Comparison of ENCODE assay signal across 12 cellular contexts in genomic region chr12:11568762-11569478, GRCh38.
DNase-seq lines count a peak whose midpoint lies in the region; ATAC-seq and TF ChIP-seq lines count a peak whose summit lies in the region.
"Had no signal": no experiment of that assay in that cellular context is flagged by ENCODE, and none has a peak within 500 bp of the region (broad histone marks: within the 10 kb centered on the region; RNA-seq: fewer than 3 reads in every experiment).

No MANE protein-coding gene starts in this region.

- CTCF ChIA-PET in activated CD8-positive, alpha-beta T cell treated with anti-CD3 and anti-CD28 coated beads, Interleukin-2, amount 10 ng/mL, durations not matched to agents 7 days and 5 days (lab: Charles Lee) = interaction anchor here (0.7 to 2.3 kb wide), 2 partner anchors 11 to 33 kb away, joined by 3 to 5 read pairs; no protein-coding TSS in a partner anchor

- H3K9me3 Mint-ChIP-seq in activated CD8-positive, alpha-beta T cell treated with anti-CD3 and anti-CD28 coated beads, Interleukin-2, amount 10 ng/mL, durations not matched to agents 7 days and 5 days (ENCODE audit: insufficient read depth) = no peaks in the 10 kb centered on the region
- no peaks in the 10 kb centered on the region for H3K9me3 Mint-ChIP-seq in activated T-helper 2 cell treated with anti-CD3 and anti-CD28 coated beads, Interferon-gamma antibody, Interleukin-2, Interleukin-4, amounts not matched to agents 10 μg/mL and 5 μg/mL and 100 μg/mL, durations not matched to agents 14 hours and 24 hours and 36 hours
- H3K9me3 Mint-ChIP-seq: activated naive CD4-positive, alpha-beta T cell treated with anti-CD3 and anti-CD28 coated beads, Interleukin-2, amount 50 U/mL, for 24 hours had no signal

- peaks cover 0 to 1% of the 10 kb centered on the region in 2 donors for H3K9me3 ChIP-seq in transverse colon
- H3K9me3 ChIP-seq: ovary had no signal

- H3K4me3 ChIP-seq in transverse colon = no peak overlapping the region
- H3K4me3 ChIP-seq: ovary had no signal

- H3K36me3 Mint-ChIP-seq in activated CD8-positive, alpha-beta T cell treated with anti-CD3 and anti-CD28 coated beads, Interleukin-2, amount 10 ng/mL, durations not matched to agents 7 days and 5 days (ENCODE audit: low read depth) = peaks cover 1% of the 10 kb centered on the region
- no peaks in the 10 kb centered on the region for H3K36me3 Mint-ChIP-seq in activated T-helper 2 cell treated with anti-CD3 and anti-CD28 coated beads, Interferon-gamma antibody, Interleukin-2, Interleukin-4, amounts not matched to agents 10 μg/mL and 5 μg/mL and 100 μg/mL, durations not matched to agents 14 hours and 24 hours and 36 hours (ENCODE audit: low read depth)

- POLR2A ChIA-PET in activated CD8-positive, alpha-beta T cell treated with anti-CD3 and anti-CD28 coated beads, Interleukin-2, amount 10 ng/mL, durations not matched to agents 7 days and 5 days (lab: Charles Lee) = no interaction called here

- TF ChIP-seq EP300 in transverse colon (IDR thresholded peaks at IDR 0.05; ENCODE audit: low read depth) = no peak

- peak; percentile 90 for ATAC-seq in GM19043 (IDR thresholded peaks at IDR 0.05; ENCODE audit: low read depth, unreplicated experiment)
- peak; percentile 87 for ATAC-seq in HG02623 (IDR thresholded peaks at IDR 0.05; ENCODE audit: unreplicated experiment)
- peak; percentile 93 for ATAC-seq in HG03520 (IDR thresholded peaks at IDR 0.05; ENCODE audit: unreplicated experiment)
- no peak for ATAC-seq in activated CD8-positive, alpha-beta T cell treated with anti-CD3 and anti-CD28 coated beads, Interleukin-2, amount 10 ng/mL, durations not matched to agents 7 days and 5 days
- ATAC-seq in omental fat pad (ENCODE audit: low FRiP score) = no peak

- H3K27me3 Mint-ChIP-seq in activated CD8-positive, alpha-beta T cell treated with anti-CD3 and anti-CD28 coated beads, Interleukin-2, amount 10 ng/mL, durations not matched to agents 7 days and 5 days (ENCODE audit: low read depth) = peaks cover 16% of the 10 kb centered on the region
- peaks cover 33% of the 10 kb centered on the region for H3K27me3 Mint-ChIP-seq in activated T-helper 2 cell treated with anti-CD3 and anti-CD28 coated beads, Interferon-gamma antibody, Interleukin-2, Interleukin-4, amounts not matched to agents 10 μg/mL and 5 μg/mL and 100 μg/mL, durations not matched to agents 14 hours and 24 hours and 36 hours (ENCODE audit: low read depth)
- H3K27me3 Mint-ChIP-seq: activated naive CD4-positive, alpha-beta T cell treated with anti-CD3 and anti-CD28 coated beads, Interleukin-2, amount 50 U/mL, for 24 hours had no signal

- intact Hi-C loops in transverse colon (cut with DNase I; ENCODE audit: low total_unique reads) = no loop called here
- intact Hi-C loops in activated T-helper 2 cell treated with anti-CD3 and anti-CD28 coated beads, Interferon-gamma antibody, Interleukin-2, Interleukin-4, amounts not matched to agents 10 μg/mL and 5 μg/mL and 100 μg/mL, durations not matched to agents 14 hours and 24 hours and 36 hours (cut with micrococcal nuclease) = no loop called here

- no peaks in the 10 kb centered on the region for H3K4me1 Mint-ChIP-seq in activated CD8-positive, alpha-beta T cell treated with anti-CD3 and anti-CD28 coated beads, Interleukin-2, amount 10 ng/mL, durations not matched to agents 7 days and 5 days (ENCODE audit: low read depth)
- H3K4me1 Mint-ChIP-seq in activated T-helper 2 cell treated with anti-CD3 and anti-CD28 coated beads, Interferon-gamma antibody, Interleukin-2, Interleukin-4, amounts not matched to agents 10 μg/mL and 5 μg/mL and 100 μg/mL, durations not matched to agents 14 hours and 24 hours and 36 hours (ENCODE audit: low read depth) = no peaks in the 10 kb centered on the region
- H3K4me1 Mint-ChIP-seq: activated naive CD4-positive, alpha-beta T cell treated with anti-CD3 and anti-CD28 coated beads, Interleukin-2, amount 50 U/mL, for 24 hours had no signal

- WGBS in transverse colon (ENCODE audit: low coverage in 1 of 2), 2 donors = 63 to 79% methylated on average over 5 to 8 of the region's 8 CpGs

- no peak overlapping the region for H3K4me3 Mint-ChIP-seq in activated CD8-positive, alpha-beta T cell treated with anti-CD3 and anti-CD28 coated beads, Interleukin-2, amount 10 ng/mL, durations not matched to agents 7 days and 5 days
- H3K4me3 Mint-ChIP-seq in activated T-helper 2 cell treated with anti-CD3 and anti-CD28 coated beads, Interferon-gamma antibody, Interleukin-2, Interleukin-4, amounts not matched to agents 10 μg/mL and 5 μg/mL and 100 μg/mL, durations not matched to agents 14 hours and 24 hours and 36 hours (ENCODE audit: low read depth) = no peak overlapping the region
- H3K4me3 Mint-ChIP-seq: activated naive CD4-positive, alpha-beta T cell treated with anti-CD3 and anti-CD28 coated beads, Interleukin-2, amount 50 U/mL, for 24 hours had no signal

- no peak overlapping the region for H3K27ac Mint-ChIP-seq in activated CD8-positive, alpha-beta T cell treated with anti-CD3 and anti-CD28 coated beads, Interleukin-2, amount 10 ng/mL, durations not matched to agents 7 days and 5 days
- no peak overlapping the region for H3K27ac Mint-ChIP-seq in activated T-helper 2 cell treated with anti-CD3 and anti-CD28 coated beads, Interferon-gamma antibody, Interleukin-2, Interleukin-4, amounts not matched to agents 10 μg/mL and 5 μg/mL and 100 μg/mL, durations not matched to agents 14 hours and 24 hours and 36 hours
- H3K27ac Mint-ChIP-seq: activated naive CD4-positive, alpha-beta T cell treated with anti-CD3 and anti-CD28 coated beads, Interleukin-2, amount 50 U/mL, for 24 hours had no signal

- no peaks in the 10 kb centered on the region for H3K27me3 ChIP-seq in transverse colon
- H3K27me3 ChIP-seq: ovary had no signal

- no peaks in the 10 kb centered on the region for H3K4me1 ChIP-seq in transverse colon

- DNase-seq in transverse colon (peak; percentile 40), omental fat pad (ENCODE audit: low spot score) (no peak)
- DNase-seq in activated CD8-positive, alpha-beta T cell treated with anti-CD3 and anti-CD28 coated beads, Interleukin-2, amount 10 ng/mL, durations not matched to agents 7 days and 5 days = no peak
- DNase-seq in activated T-helper 2 cell treated with anti-CD3 and anti-CD28 coated beads, Interferon-gamma antibody, Interleukin-2, Interleukin-4, amounts not matched to agents 10 μg/mL and 5 μg/mL and 100 μg/mL, durations not matched to agents 14 hours and 24 hours and 36 hours (ENCODE audit: low spot score) = no peak
- DNase-seq: activated CD4-positive, CD25-positive, alpha-beta regulatory T cell treated with anti-CD3 and anti-CD28 coated beads, Interleukin-2, amount 50 U/mL, for 72 hours; GF-D8; ovary had no signal

- no peak for TF ChIP-seq CTCF in transverse colon (IDR thresholded peaks at IDR 0.05)
- TF ChIP-seq CTCF in omental fat pad (IDR thresholded peaks at IDR 0.05) = no peak

- no peak for TF ChIP-seq POLR2A in transverse colon (IDR thresholded peaks at IDR 0.05)

- H3K27ac ChIP-seq in transverse colon = peak overlapping the region in 1 of 4 donors; percentile 3
- H3K27ac ChIP-seq: epithelial cell of prostate, ovary had no signal

- no peaks in the 10 kb centered on the region for H3K36me3 ChIP-seq in transverse colon
- H3K36me3 ChIP-seq: ovary had no signal

- in situ Hi-C loops in transverse colon (cut with MboI; ENCODE audit: low pct_ligation_motif_present in 1 of 4, low pct_unique_long_range_greater_than_20kb in 1 of 4, low sequenced_read_pairs in 3 of 4) = loop anchor here in 2 of 4 donors (25.0 kb wide), 2 partner anchors 768 to 1118 kb away; partner anchors contain the start of gene GPR19 (in 1 of the 2)

Comparison
In these comparisons a context has a peak if more than half of its experiments do, and no peak if none do; other contexts are left out.
1. ATAC-seq: peak in GM19043 (single experiment), HG02623 (single experiment) and HG03520 (single experiment); none in activated CD8-positive, alpha-beta T cell treated with anti-CD3 and anti-CD28 coated beads, Interleukin-2, amount 10 ng/mL, durations not matched to agents 7 days and 5 days (single experiment) and omental fat pad (single experiment).